Comparison of ENCODE assay signal across 1 cellular context in genomic region chrX:56994375-56995270, GRCh38.
TF ChIP-seq lines count a peak whose summit lies in the region.

No MANE protein-coding gene starts in this region.

TF ChIP-seq in liver, 16 proteins besides CTCF, POLR2A, EP300 and RAD21 (continued from another document):
- no peak for TF ChIP-seq ZBTB33 (IDR thresholded peaks at IDR 0.05)
- TF ChIP-seq JUND (IDR thresholded peaks at IDR 0.05): no peak
